ENCODE assay signal across 8 cellular contexts in the genomic region with DNA sequence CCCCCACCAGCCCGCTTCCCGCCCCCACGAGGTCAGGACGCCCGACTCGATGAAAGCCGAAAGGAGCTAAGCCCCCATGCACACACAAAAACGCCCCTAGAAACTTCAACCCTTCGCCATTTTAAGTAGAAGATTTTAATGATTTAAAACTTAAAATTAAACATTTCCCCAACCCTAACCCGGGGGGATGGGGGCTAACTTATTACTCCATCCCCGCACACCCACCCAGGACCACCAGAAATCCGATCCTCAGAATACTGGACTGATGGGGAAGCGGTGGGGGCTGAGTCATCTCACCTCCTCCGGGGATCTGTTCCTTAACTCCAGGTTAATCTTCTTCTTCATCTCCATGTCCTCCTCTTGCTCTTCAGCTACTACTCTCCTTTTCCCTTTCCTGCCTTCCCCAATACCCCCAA. TPM values are rescaled to one million over a fixed set of nuclear protein-coding genes. Genes with fewer than 3 reads are reported as not detected.
DNase-seq lines count a peak whose midpoint lies in the region; ATAC-seq lines count a peak whose summit lies in the region.

No MANE protein-coding gene starts in this region.

- H3K27ac ChIP-seq in epithelial cell of prostate (peak overlapping the region; percentile 73), neuronal stem cell (replicated peaks; ENCODE audit: low read length) (peak overlapping the region; percentile 85)

- no peaks in the 10 kb centered on the region for H3K27me3 Mint-ChIP-seq in activated T-cell treated with anti-CD3 and anti-CD28 coated beads, Interleukin-2, amount 50 U/mL, for 24 hours

- H2AK5ac ChIP-seq in neuronal stem cell (ENCODE audit: low read depth, low read length) = peak overlapping the region; percentile 54

- DNase-seq in activated T-cell treated with anti-CD3 and anti-CD28 coated beads for 24 hours (ENCODE audit: low read depth) (peak; percentile 20), RKO (ENCODE audit: low spot score) (peak; percentile 63), epithelial cell of prostate (ENCODE audit: low read depth, low spot score) (no peak), neuronal stem cell (ENCODE audit: low spot score) (no peak), NCI-H774 (lab: John Stamatoyannopoulos, UW) (no peak)
- no peak for DNase-seq in activated T-cell treated with anti-CD3 and anti-CD28 coated beads, Interleukin-2, amount 50 U/mL, for 24 hours

- peak overlapping the region; percentile 73 for H3K4me2 ChIP-seq in neuronal stem cell (ENCODE audit: insufficient read depth, low read length, poor library complexity, severe bottlenecking)

- H4K91ac ChIP-seq in neuronal stem cell (ENCODE audit: low read depth, low read length, poor library complexity) = no peak overlapping the region

- H2BK5ac ChIP-seq in neuronal stem cell (ENCODE audit: low read length) = peak overlapping the region; percentile 94

- H3K14ac ChIP-seq in neuronal stem cell (ENCODE audit: low read length) = peak overlapping the region; percentile 10

- no peaks in the 10 kb centered on the region for H3K9me3 Mint-ChIP-seq in activated T-cell treated with anti-CD3 and anti-CD28 coated beads, Interleukin-2, amount 50 U/mL, for 24 hours

- peaks cover 4 to 19% of the 10 kb centered on the region in 2 donors for H3K36me3 ChIP-seq in neuronal stem cell (replicated peaks in 1 of 2; ENCODE audit: control insufficient read depth in 2 of 2, insufficient read depth in 2 of 2, low read length in 2 of 2)

- H3K4me1 Mint-ChIP-seq in activated T-cell treated with anti-CD3 and anti-CD28 coated beads, Interleukin-2, amount 50 U/mL, for 24 hours (ENCODE audit: low read depth) = peaks cover 24% of the 10 kb centered on the region

- no peak overlapping the region for H3K27ac Mint-ChIP-seq in activated T-cell treated with anti-CD3 and anti-CD28 coated beads, Interleukin-2, amount 50 U/mL, for 24 hours

- no peak overlapping the region for H3K4ac ChIP-seq in neuronal stem cell (ENCODE audit: low read length)

- peaks cover 4% of the 10 kb centered on the region for H3K79me1 ChIP-seq in neuronal stem cell (ENCODE audit: low read depth, low read length)

- peak overlapping the region; percentile 93 for H3K9ac ChIP-seq in neuronal stem cell (ENCODE audit: low read depth, low read length, poor library complexity)

- no peak overlapping the region for H2BK15ac ChIP-seq in neuronal stem cell (ENCODE audit: low read length)

- H3K18ac ChIP-seq in neuronal stem cell (ENCODE audit: low read length) = peak overlapping the region; percentile 96

- H3K4me3 Mint-ChIP-seq in activated T-cell treated with anti-CD3 and anti-CD28 coated beads, Interleukin-2, amount 50 U/mL, for 24 hours = no peak overlapping the region

- peak overlapping the region; percentile 75 to 99 for H3K4me3 ChIP-seq in neuronal stem cell (ENCODE audit: low read length in 2 of 2)

- H3K9me3 ChIP-seq in neuronal stem cell (replicated peaks in 1 of 2; ENCODE audit: control insufficient read depth in 2 of 2, insufficient read depth in 1 of 2, low read depth in 1 of 2, low read length in 2 of 2) = no peaks in the 10 kb centered on the region

- no peak overlapping the region for H2BK12ac ChIP-seq in neuronal stem cell (ENCODE audit: low read length)

- no peak for ATAC-seq in HG02763 (IDR thresholded peaks at IDR 0.05; ENCODE audit: unreplicated experiment)
- no peak for ATAC-seq in GM19467 (IDR thresholded peaks at IDR 0.05; ENCODE audit: unreplicated experiment)

- peaks cover 1 to 7% of the 10 kb centered on the region in 2 donors for H3K4me1 ChIP-seq in neuronal stem cell (ENCODE audit: control insufficient read depth in 2 of 2, insufficient read depth in 1 of 2, low read depth in 1 of 2, low read length in 2 of 2)

- no peak overlapping the region for H2BK120ac ChIP-seq in neuronal stem cell (ENCODE audit: low read depth, low read length)

- no peaks in the 10 kb centered on the region for H3K27me3 ChIP-seq in neuronal stem cell (ENCODE audit: control insufficient read depth in 3 of 3, insufficient read depth in 3 of 3, low read depth in 1 of 3, low read length in 3 of 3)

- peak overlapping the region; percentile 66 for H2AFZ ChIP-seq in neuronal stem cell (ENCODE audit: low read length)

- WGBS in neuronal stem cell (ENCODE audit: extremely low coverage in 2 of 2, insufficient read length in 2 of 2, insufficient replicate concordance in 1 of 2), 2 donors = no CpG with 5 or more reads among the region's 14 CpGs

- peaks cover 33% of the 10 kb centered on the region for H3K36me3 Mint-ChIP-seq in activated T-cell treated with anti-CD3 and anti-CD28 coated beads, Interleukin-2, amount 50 U/mL, for 24 hours (ENCODE audit: low read depth)

- peak overlapping the region; percentile 67 for H3K23ac ChIP-seq in neuronal stem cell (ENCODE audit: low read depth, low read length, poor library complexity)

- H4K8ac ChIP-seq in neuronal stem cell (ENCODE audit: low read depth, low read length) = no peak overlapping the region

RNA-seq across cellular contexts. Expression of gene ANP32E, which starts 0.5 kb away (rescaled TPM):
- 111 TPM for polyA plus RNA-seq in neuronal stem cell (2013, experiment 1 of 2)
- 112 TPM for polyA plus RNA-seq in neuronal stem cell (2013, experiment 2 of 2)

RNA-seq across cellular contexts. Expression of gene CA14, which starts 22.1 kb away (rescaled TPM):
- polyA plus RNA-seq in neuronal stem cell (2013, experiment 1 of 2) = 46.7 TPM
- polyA plus RNA-seq in neuronal stem cell (2013, experiment 2 of 2) = 45.5 TPM

RNA-seq across cellular contexts. Expression of gene APH1A, which starts 33.4 kb away (rescaled TPM):
- 76.8 TPM for polyA plus RNA-seq in neuronal stem cell (2013, experiment 1 of 2)
- polyA plus RNA-seq in neuronal stem cell (2013, experiment 2 of 2) = 76.7 TPM

RNA-seq across cellular contexts. Expression of gene C1orf54, which starts 37.1 kb away (rescaled TPM):
- polyA plus RNA-seq in neuronal stem cell (2013, experiment 1 of 2) = 32.4 TPM
- 31.9 TPM for polyA plus RNA-seq in neuronal stem cell (2013, experiment 2 of 2)

RNA-seq across cellular contexts. Expression of gene CIART, which starts 46.9 kb away (rescaled TPM):
- polyA plus RNA-seq in neuronal stem cell (2013, experiment 1 of 2) = 9.0 TPM
- 10.1 TPM for polyA plus RNA-seq in neuronal stem cell (2013, experiment 2 of 2)

Comparison
In these comparisons a context has a peak if more than half of its experiments do, and no peak if none do; other contexts are left out.
1. DNase-seq: peak in activated T-cell treated with anti-CD3 and anti-CD28 coated beads for 24 hours (single experiment) and RKO (single experiment); none in activated T-cell treated with anti-CD3 and anti-CD28 coated beads, Interleukin-2, amount 50 U/mL, for 24 hours (single experiment), epithelial cell of prostate (single experiment), neuronal stem cell (single experiment) and NCI-H774 (single experiment).